Comparison of ENCODE assay signal across 13 cellular contexts in the genomic region with DNA sequence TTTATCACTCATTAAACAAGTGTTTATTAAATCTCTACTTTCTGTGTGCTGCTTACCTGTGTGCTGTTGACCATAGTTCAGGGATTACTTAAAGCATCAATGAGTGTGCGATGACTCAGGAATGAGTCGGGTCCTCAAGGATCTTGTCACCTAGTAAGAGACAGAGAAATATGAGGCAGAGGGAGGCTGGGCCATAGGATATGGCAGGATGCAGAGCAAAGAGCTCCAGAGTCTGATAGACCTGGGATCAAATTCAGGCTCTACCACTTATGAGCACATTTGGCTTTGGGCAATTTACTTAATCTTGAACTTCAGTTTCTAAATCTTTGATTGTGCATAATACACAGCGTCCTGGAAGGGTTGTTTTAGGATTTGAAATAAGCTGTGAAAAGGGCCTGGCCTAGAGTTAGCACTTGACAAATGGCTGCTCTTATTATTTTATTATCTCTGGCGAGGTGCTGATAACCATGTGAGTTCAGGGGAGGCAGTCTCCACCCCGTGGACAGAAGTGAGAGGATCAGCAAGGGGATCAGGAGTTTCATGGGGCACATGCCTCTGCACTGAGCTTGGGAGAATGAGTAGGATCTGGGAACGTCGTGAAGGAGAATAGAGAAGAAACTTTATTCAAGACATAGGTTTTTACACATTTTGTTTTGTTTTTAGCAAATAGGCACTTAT.
A peak's percentile ranks its signal among the peaks of the same experiment; 100 is the strongest.
DNase-seq lines count a peak whose midpoint lies in the region; ATAC-seq, FAIRE-seq and TF ChIP-seq lines count a peak whose summit lies in the region.
"Had no signal": no experiment of that assay in that cellular context is flagged by ENCODE, and none has a peak within 500 bp of the region (broad histone marks: within the 10 kb centered on the region; RNA-seq: fewer than 3 reads in every experiment).

No MANE protein-coding gene starts in this region.

- H3K27me3 ChIP-seq in HUES48 (ENCODE audit: control insufficient read depth, insufficient read depth, low read length) = no peaks in the 10 kb centered on the region
- no peaks in the 10 kb centered on the region for H3K27me3 ChIP-seq in bronchial epithelial cell (ENCODE audit: control insufficient read depth, insufficient read depth, low read length)

- H3K4me3 Mint-ChIP-seq in mesothelial cell of epicardium = no peak overlapping the region
- H3K4me3 Mint-ChIP-seq in natural killer cell treated with Interleukin-12 subunit alpha and Interleukin-12 subunit beta and Interleukin-15 and Interleukin-18, amount 100 ng/mL, for 72 hours = no peak overlapping the region
- H3K4me3 Mint-ChIP-seq: stimulated activated memory B cell treated with anti-CD40 and anti-IgM and Interleukin-4, amounts not matched to agents 10 μg/mL and 1 μg/mL and 100 μg/mL, for 72 hours had no signal

- H3K36me3 ChIP-seq in HUES48 (ENCODE audit: control insufficient read depth, insufficient read depth, low read length) (no peaks in the 10 kb centered on the region), bronchial epithelial cell (ENCODE audit: control insufficient read depth, insufficient read depth, low read length) (no peaks in the 10 kb centered on the region)

- peaks cover 64% of the 10 kb centered on the region for H3K4me1 ChIP-seq in HUES48 (ENCODE audit: control insufficient read depth, insufficient read depth, low read length)

- H3K27me3 Mint-ChIP-seq in mesothelial cell of epicardium (ENCODE audit: low read depth) = no peaks in the 10 kb centered on the region
- peaks cover 4 to 17% of the 10 kb centered on the region in 2 donors for H3K27me3 Mint-ChIP-seq in natural killer cell treated with Interleukin-12 subunit alpha and Interleukin-12 subunit beta and Interleukin-15 and Interleukin-18, amount 100 ng/mL, for 72 hours
- H3K27me3 Mint-ChIP-seq: stimulated activated memory B cell treated with anti-CD40 and anti-IgM and Interleukin-4, amounts not matched to agents 10 μg/mL and 1 μg/mL and 100 μg/mL, for 72 hours had no signal

- TF ChIP-seq CTCF in bronchial epithelial cell (IDR thresholded peaks at IDR 0.05; ENCODE audit: insufficient read depth, low read length, severe bottlenecking) (no peak), mesothelial cell of epicardium (IDR thresholded peaks at IDR 0.05; ENCODE audit: unreplicated experiment) (no peak)

- H3K4me1 Mint-ChIP-seq in mesothelial cell of epicardium = peaks cover 56% of the 10 kb centered on the region
- H3K4me1 Mint-ChIP-seq in natural killer cell treated with Interleukin-12 subunit alpha and Interleukin-12 subunit beta and Interleukin-15 and Interleukin-18, amount 100 ng/mL, for 72 hours (ENCODE audit: low read depth in 2 of 2) = no peaks in the 10 kb centered on the region
- H3K4me1 Mint-ChIP-seq: stimulated activated memory B cell treated with anti-CD40 and anti-IgM and Interleukin-4, amounts not matched to agents 10 μg/mL and 1 μg/mL and 100 μg/mL, for 72 hours had no signal

- H3K27ac Mint-ChIP-seq in mesothelial cell of epicardium = peak overlapping the region; percentile 85
- no peak overlapping the region for H3K27ac Mint-ChIP-seq in natural killer cell treated with Interleukin-12 subunit alpha and Interleukin-12 subunit beta and Interleukin-15 and Interleukin-18, amount 100 ng/mL, for 72 hours
- H3K27ac Mint-ChIP-seq: stimulated activated memory B cell treated with anti-CD40 and anti-IgM and Interleukin-4, amounts not matched to agents 10 μg/mL and 1 μg/mL and 100 μg/mL, for 72 hours had no signal

- ATAC-seq in HG02610 (IDR thresholded peaks at IDR 0.05; ENCODE audit: unreplicated experiment) (no peak), GM18498 (IDR thresholded peaks at IDR 0.05; ENCODE audit: unreplicated experiment) (no peak)
- ATAC-seq in natural killer cell treated with Interleukin-12 subunit alpha and Interleukin-12 subunit beta and Interleukin-15 and Interleukin-18, amount 100 ng/mL, for 72 hours = no peak
- ATAC-seq: stimulated activated memory B cell treated with anti-CD40 and anti-IgM and Interleukin-4, amounts not matched to agents 10 μg/mL and 1 μg/mL and 100 μg/mL, for 72 hours had no signal

- DNase-seq in DMS53 (lab: John Stamatoyannopoulos, UW) (peak; percentile 93), bronchial epithelial cell (ENCODE audit: low read depth) (peak; percentile 96), mesothelial cell of epicardium (ENCODE audit: low spot score in 2 of 2, unreplicated experiment in 2 of 2) (no peak)
- no peak for DNase-seq in activated T-cell treated with anti-CD3 and anti-CD28 coated beads, Interleukin-2, amount 50 U/mL, for 1 hour
- DNase-seq in natural killer cell treated with Interleukin-12 subunit alpha and Interleukin-12 subunit beta and Interleukin-15 and Interleukin-18, amount 100 ng/mL, for 72 hours (ENCODE audit: low spot score) = no peak
- DNase-seq: activated CD4-positive, alpha-beta T cell treated with anti-CD3 and anti-CD28 coated beads, Interleukin-2, amount 50 U/mL, for 4 hours; aorta; midbrain; NCI-H1105 had no signal

- no peak for FAIRE-seq in bronchial epithelial cell (lab: Jason Lieb, UNC)

- H3K4me3 ChIP-seq in HUES48 (ENCODE audit: low read depth, low read length) = no peak overlapping the region
- no peak overlapping the region for H3K4me3 ChIP-seq in bronchial epithelial cell (ENCODE audit: low read depth, low read length)

- H3K36me3 Mint-ChIP-seq in mesothelial cell of epicardium = no peaks in the 10 kb centered on the region
- no peaks in the 10 kb centered on the region for H3K36me3 Mint-ChIP-seq in natural killer cell treated with Interleukin-12 subunit alpha and Interleukin-12 subunit beta and Interleukin-15 and Interleukin-18, amount 100 ng/mL, for 72 hours
- H3K36me3 Mint-ChIP-seq: stimulated activated memory B cell treated with anti-CD40 and anti-IgM and Interleukin-4, amounts not matched to agents 10 μg/mL and 1 μg/mL and 100 μg/mL, for 72 hours had no signal

- H3K9ac ChIP-seq in HUES48 (ENCODE audit: low read depth, low read length) = no peak overlapping the region

- peak overlapping the region; percentile 27 for H3K27ac ChIP-seq in HUES48 (ENCODE audit: low read depth, low read length)

- H3K9me3 ChIP-seq in HUES48 (ENCODE audit: control insufficient read depth, insufficient read depth, low read length) = no peaks in the 10 kb centered on the region

- H3K9me3 Mint-ChIP-seq in mesothelial cell of epicardium = no peaks in the 10 kb centered on the region
- no peaks in the 10 kb centered on the region for H3K9me3 Mint-ChIP-seq in natural killer cell treated with Interleukin-12 subunit alpha and Interleukin-12 subunit beta and Interleukin-15 and Interleukin-18, amount 100 ng/mL, for 72 hours
- H3K9me3 Mint-ChIP-seq: stimulated activated memory B cell treated with anti-CD40 and anti-IgM and Interleukin-4, amounts not matched to agents 10 μg/mL and 1 μg/mL and 100 μg/mL, for 72 hours had no signal

Comparison
In these comparisons a context has a peak if more than half of its experiments do, and no peak if none do; other contexts are left out.
1. DNase-seq: peak in DMS53 (single experiment) and bronchial epithelial cell (single experiment); none in mesothelial cell of epicardium (0 of 2), activated T-cell treated with anti-CD3 and anti-CD28 coated beads, Interleukin-2, amount 50 U/mL, for 1 hour (single experiment) and natural killer cell treated with Interleukin-12 subunit alpha and Interleukin-12 subunit beta and Interleukin-15 and Interleukin-18, amount 100 ng/mL, for 72 hours (single experiment).